In the genomic region with DNA sequence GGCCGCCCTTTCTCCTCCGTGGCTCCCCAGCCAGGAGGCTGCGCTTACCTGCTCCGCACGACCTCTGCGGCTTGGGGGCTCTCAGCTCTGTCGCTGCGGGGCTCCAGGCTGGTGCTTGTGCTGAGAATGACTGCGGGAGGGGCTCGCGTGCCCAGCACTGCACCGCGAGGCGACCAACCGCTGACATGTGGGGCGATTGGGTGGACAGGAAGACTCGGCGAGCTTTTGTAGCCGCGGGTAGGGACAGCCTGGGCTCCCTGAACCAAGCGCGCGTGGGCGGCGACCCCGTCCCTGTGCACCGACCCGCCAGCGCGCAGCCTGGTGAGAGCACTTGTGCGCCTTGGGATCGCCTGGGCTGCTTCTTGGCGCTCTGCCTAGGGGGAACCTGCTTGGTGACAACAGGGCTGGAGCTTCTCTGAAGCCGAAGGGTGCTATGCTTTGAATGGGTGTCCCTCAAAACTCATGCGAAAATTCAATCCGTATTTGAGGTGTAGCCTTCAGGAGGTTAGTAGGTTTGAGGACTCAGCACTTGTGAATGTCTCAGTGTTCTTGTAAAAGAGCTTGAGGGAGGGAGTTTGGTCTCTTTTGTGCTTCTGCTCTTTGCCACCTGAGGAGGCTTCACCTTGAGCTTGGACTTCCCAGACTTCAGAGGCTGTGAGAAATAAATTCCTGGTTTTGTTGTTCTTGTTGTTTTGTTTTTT, we compare ENCODE assay signal across 8 cellular contexts. TPM values are rescaled to one million over a fixed set of nuclear protein-coding genes. Genes with fewer than 3 reads are reported as not detected.
DNase-seq lines count a peak whose midpoint lies in the region; ATAC-seq and TF ChIP-seq lines count a peak whose summit lies in the region.

No MANE protein-coding gene starts in this region.

- CTCF ChIA-PET in T-cell (lab: Charles Lee), result interaction anchor here in 1 of 2 donors (0.6 kb wide), 2 partner anchors 73 to 374 kb away, joined by 3 to 6 read pairs; no protein-coding TSS in a partner anchor

- no peaks in the 10 kb centered on the region for H3K36me3 Mint-ChIP-seq in activated T-cell treated with anti-CD3 and anti-CD28 coated beads, Interleukin-2, amount 50 U/mL, for 24 hours (ENCODE audit: low read depth)
- H3K36me3 Mint-ChIP-seq in T-cell (no peaks in the 10 kb centered on the region), immature natural killer cell (peaks cover 0 to 7% (median 0%) of the 10 kb centered on the region in 3 donors)

- H3K4me3 Mint-ChIP-seq in activated T-cell treated with anti-CD3 and anti-CD28 coated beads, Interleukin-2, amount 50 U/mL, for 24 hours, result no peak overlapping the region
- peak overlapping the region in 1 of 3 donors; percentile 13 for H3K4me3 Mint-ChIP-seq in T-cell
- H3K4me3 Mint-ChIP-seq in immature natural killer cell, result no peak overlapping the region

- H3K27ac Mint-ChIP-seq in activated T-cell treated with anti-CD3 and anti-CD28 coated beads, Interleukin-2, amount 50 U/mL, for 24 hours, result no peak overlapping the region
- H3K27ac Mint-ChIP-seq in T-cell (no peak overlapping the region), immature natural killer cell (no peak overlapping the region)

- peaks cover 52% of the 10 kb centered on the region for H3K27me3 Mint-ChIP-seq in activated T-cell treated with anti-CD3 and anti-CD28 coated beads, Interleukin-2, amount 50 U/mL, for 24 hours
- H3K27me3 Mint-ChIP-seq in T-cell, result peaks cover 29 to 36% of the 10 kb centered on the region in 2 donors
- H3K27me3 Mint-ChIP-seq in immature natural killer cell (ENCODE audit: low read depth in 3 of 3), result peaks cover 5 to 13% (median 12%) of the 10 kb centered on the region in 3 donors

- peaks cover 18% of the 10 kb centered on the region for H3K9me3 Mint-ChIP-seq in activated T-cell treated with anti-CD3 and anti-CD28 coated beads, Interleukin-2, amount 50 U/mL, for 24 hours
- H3K9me3 Mint-ChIP-seq in T-cell (peaks cover 6 to 20% (median 15%) of the 10 kb centered on the region in 3 donors), immature natural killer cell (peaks cover 4 to 23% (median 14%) of the 10 kb centered on the region in 6 donors)

- ATAC-seq in T-cell (replicated peaks in 1 of 4) (no peak), HG02970 (IDR thresholded peaks at IDR 0.05; ENCODE audit: low FRiP score, unreplicated experiment) (no peak)

- no peak for TF ChIP-seq CTCF in fibroblast of mammary gland (conservative IDR thresholded peaks at IDR 0.05; ENCODE audit: control insufficient read depth, insufficient read depth, low read depth, low read length)

- DNase-seq in activated T-cell treated with anti-CD3 and anti-CD28 coated beads for 48 hours (ENCODE audit: low read depth), result peak; percentile 11
- DNase-seq in activated T-cell treated with anti-CD3 and anti-CD28 coated beads, Interleukin-2, amount 50 U/mL, for 24 hours, result no peak
- DNase-seq in NCI-H748 treated with DMSO at 0.1 percent for 48 hours (lab: John Stamatoyannopoulos, UW), result peak; percentile 9
- DNase-seq in fibroblast of mammary gland (ENCODE audit: low read depth), result no peak
- peak; percentile 78 for DNase-seq in retina
- DNase-seq in T-cell, result no peak
- no peak for DNase-seq in immature natural killer cell

- H3K4me1 Mint-ChIP-seq in activated T-cell treated with anti-CD3 and anti-CD28 coated beads, Interleukin-2, amount 50 U/mL, for 24 hours (ENCODE audit: low read depth), result no peaks in the 10 kb centered on the region
- peaks cover 0 to 4% (median 0%) of the 10 kb centered on the region in 3 donors for H3K4me1 Mint-ChIP-seq in T-cell
- no peaks in the 10 kb centered on the region for H3K4me1 Mint-ChIP-seq in immature natural killer cell

- H3K4me3 ChIP-seq in fibroblast of mammary gland (ENCODE audit: control insufficient read depth, low read depth, low read length), result peak overlapping the region; percentile 1

- POLR2A ChIA-PET in T-cell (lab: Charles Lee), result interaction anchor here in 1 of 2 donors (0.6 kb wide), 1 partner anchor 8 kb away, joined by 8 read pairs; no protein-coding TSS in a partner anchor

RNA-seq across cellular contexts. Expression of gene IL12A, which starts 50.4 kb away (rescaled TPM):
- total RNA-seq in T-cell, result 1 to 10 TPM in 2 of 5 donors, under 1 TPM in 3; 0.57 to 3.1 (median 0.69) TPM
- under 1 TPM in 2 of 3 donors, not detected in 1; 0.12 to 0.27 TPM for polyA plus RNA-seq in immature natural killer cell

Comparison
In these comparisons a context has a peak if more than half of its experiments do, and no peak if none do; other contexts are left out.
1. DNase-seq: peak in activated T-cell treated with anti-CD3 and anti-CD28 coated beads for 48 hours (single experiment), NCI-H748 treated with DMSO at 0.1 percent for 48 hours (single experiment) and retina (single experiment); none in activated T-cell treated with anti-CD3 and anti-CD28 coated beads, Interleukin-2, amount 50 U/mL, for 24 hours (single experiment), fibroblast of mammary gland (single experiment), T-cell (0 of 34) and immature natural killer cell (0 of 3).